ENCODE assay signal across 10 cellular contexts in the genomic region with DNA sequence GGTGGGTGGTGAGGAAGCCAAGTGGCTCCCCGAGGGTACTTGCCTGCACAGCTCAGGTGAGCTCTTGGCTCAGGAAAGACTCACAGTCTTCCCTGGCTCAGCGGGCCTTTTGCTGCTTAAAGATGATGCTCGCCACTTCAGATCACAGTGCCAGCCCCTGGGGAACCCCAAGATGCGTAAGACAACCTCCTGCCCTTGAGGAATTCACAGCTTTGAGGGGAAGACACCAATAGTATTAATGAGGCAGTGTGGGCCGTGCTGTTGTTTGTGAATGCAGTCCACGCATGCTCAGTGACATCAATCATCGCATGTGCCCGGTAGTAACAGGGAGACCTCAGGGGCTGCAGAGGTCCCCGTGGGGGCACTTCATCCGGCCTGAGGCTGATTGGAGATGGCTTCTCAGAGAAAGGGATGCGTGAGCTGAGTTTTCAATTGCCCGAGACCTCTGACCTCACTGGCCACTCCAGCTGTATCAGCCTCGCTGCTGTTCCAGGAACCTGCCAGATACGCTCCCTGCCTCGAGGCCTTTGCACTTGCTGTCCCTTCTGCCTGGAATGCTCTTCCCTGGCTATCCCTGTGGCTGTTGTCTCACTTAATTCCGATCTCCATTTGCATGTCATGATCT. TPM values are rescaled to one million over a fixed set of nuclear protein-coding genes. Genes with fewer than 3 reads are reported as not detected.
A peak's percentile ranks its signal among the peaks of the same experiment; 100 is the strongest.
DNase-seq lines count a peak whose midpoint lies in the region; ATAC-seq and TF ChIP-seq lines count a peak whose summit lies in the region.
"Had no signal": no experiment of that assay in that cellular context is flagged by ENCODE, and none has a peak within 500 bp of the region (broad histone marks: within the 10 kb centered on the region; RNA-seq: fewer than 3 reads in every experiment).

No MANE protein-coding gene starts in this region.

- TF ChIP-seq CTCF in mammary epithelial cell (conservative IDR thresholded peaks at IDR 0.05 in 1 of 2, IDR thresholded peaks at IDR 0.05 in 1 of 2; ENCODE audit: extremely low read depth in 1 of 2, insufficient read depth in 1 of 2, low read depth in 1 of 2, low read length in 2 of 2): no peak
- no peak for TF ChIP-seq CTCF in right lobe of liver (IDR thresholded peaks at IDR 0.05)

- peaks cover 21% of the 10 kb centered on the region for H3K79me2 ChIP-seq in mammary epithelial cell (ENCODE audit: insufficient read depth, low read length)

- dilution Hi-C loops in mammary epithelial cell (cut with HindIII; ENCODE audit: low sequenced_read_pairs): no loop called here

- H3K27ac ChIP-seq in mammary epithelial cell (ENCODE audit: insufficient read depth, low read depth, low read length) (peak overlapping the region; percentile 86), right lobe of liver (peak overlapping the region; percentile 72 to 93 (median 85)), skeletal muscle tissue (ENCODE audit: low read depth, low read length) (peak overlapping the region; percentile 97)

- H3K36me3 ChIP-seq in mammary epithelial cell (ENCODE audit: insufficient read depth, low read length): no peaks in the 10 kb centered on the region
- no peaks in the 10 kb centered on the region for H3K36me3 ChIP-seq in right lobe of liver
- H3K36me3 ChIP-seq in skeletal muscle tissue (ENCODE audit: control insufficient read depth in 3 of 3, insufficient read depth in 3 of 3, low read length in 3 of 3): no peaks in the 10 kb centered on the region

- intact Hi-C loops in mammary epithelial cell (cut with micrococcal nuclease): loop anchor here (1.0 to 2.0 kb wide), 5 partner anchors 16 to 106 kb away; a partner anchor contains a TSS
- intact Hi-C loops in right lobe of liver (cut with DNase I): no loop called here

- no peak overlapping the region for H3K4me3 ChIP-seq in mammary epithelial cell (replicated peaks in 1 of 3; ENCODE audit: insufficient read depth in 1 of 3, low read depth in 2 of 3, low read length in 3 of 3)
- no peak overlapping the region for H3K4me3 ChIP-seq in right lobe of liver
- H3K4me3 ChIP-seq in skeletal muscle tissue (ENCODE audit: low read length in 3 of 3): peak overlapping the region in 1 of 3 donors; percentile 3

- H3K9ac ChIP-seq in mammary epithelial cell (ENCODE audit: insufficient read depth, low read length) (peak overlapping the region; percentile 41), skeletal muscle tissue (ENCODE audit: low read depth in 1 of 3, low read length in 3 of 3) (peak overlapping the region; percentile 44 to 75 (median 74))

- ATAC-seq in right lobe of liver: peak; percentile 46 to 70 (median 66)
- ATAC-seq in GM18873 (IDR thresholded peaks at IDR 0.05; ENCODE audit: low FRiP score, unreplicated experiment): no peak

- peak; percentile 52 for TF ChIP-seq POLR2A in right lobe of liver (IDR thresholded peaks at IDR 0.05)

- peaks cover 58% of the 10 kb centered on the region for H3K4me1 ChIP-seq in mammary epithelial cell (ENCODE audit: insufficient read depth, low read length)
- H3K4me1 ChIP-seq in right lobe of liver: peaks cover 0 to 61% (median 35%) of the 10 kb centered on the region in 4 donors
- peaks cover 80 to 81% (median 81%) of the 10 kb centered on the region in 3 donors for H3K4me1 ChIP-seq in skeletal muscle tissue (ENCODE audit: control insufficient read depth in 3 of 3, insufficient read depth in 3 of 3, low read length in 3 of 3)

- peak; percentile 59 for DNase-seq in ELR (ENCODE audit: low read depth)
- DNase-seq in mammary epithelial cell: peak; percentile 80
- peak; percentile 77 to 88 (median 86) for DNase-seq in right lobe of liver
- DNase-seq in SIG-M5 treated with dmso at 0.1 percent for 504 hours (lab: John Stamatoyannopoulos, UW; ENCODE audit: unreplicated experiment): no peak
- DNase-seq in glomerular visceral epithelial cell (ENCODE audit: extremely low spot score): no peak
- no peak for DNase-seq in cerebellar cortex (ENCODE audit: low spot score)
- DNase-seq: activated CD4-positive, alpha-beta T cell treated with anti-CD3 and anti-CD28 coated beads for 1 hour; Caco-2 had no signal

- H3K27me3 ChIP-seq in mammary epithelial cell (ENCODE audit: insufficient read depth, low read length) (no peaks in the 10 kb centered on the region), right lobe of liver (no peaks in the 10 kb centered on the region), skeletal muscle tissue (ENCODE audit: control insufficient read depth in 3 of 3, insufficient read depth in 3 of 3, low read length in 3 of 3) (no peaks in the 10 kb centered on the region)

- CTCF ChIA-PET in mammary epithelial cell (lab: Charles Lee; ENCODE audit: low non-redundant PET): interaction anchor here (0.7 kb wide), 1 partner anchor 24 kb away, joined by 3 read pairs; no protein-coding TSS in a partner anchor

- H3K4me2 ChIP-seq in mammary epithelial cell (ENCODE audit: insufficient read depth, low read depth, low read length): peak overlapping the region; percentile 53

- WGBS in mammary epithelial cell (ENCODE audit: low coverage, missing lambda C conversion rate): 67% methylated on average over 16 of the region's 16 CpGs
- WGBS in right lobe of liver (ENCODE audit: insufficient coverage, low coverage, low lambda C conversion rate, missing lambda C conversion rate): 21% methylated on average over 6 of the region's 16 CpGs

- H2AFZ ChIP-seq in mammary epithelial cell (ENCODE audit: low read depth, low read length): no peak overlapping the region

- in situ Hi-C loops in mammary epithelial cell (cut with MboI; ENCODE audit: low sequenced_read_pairs in 2 of 2): no loop called here

- no peaks in the 10 kb centered on the region for H4K20me1 ChIP-seq in mammary epithelial cell (ENCODE audit: insufficient read depth, low read length)

- BruUV-seq in mammary epithelial cell (replicated peaks; lab: Mats Ljungman, UMichigan): TSS peak; percentile 64

- H3K9me3 ChIP-seq in mammary epithelial cell (replicated peaks; ENCODE audit: insufficient read depth, low read length) (no peaks in the 10 kb centered on the region), right lobe of liver (no peaks in the 10 kb centered on the region), skeletal muscle tissue (ENCODE audit: control insufficient read depth in 3 of 3, low read length in 3 of 3) (no peaks in the 10 kb centered on the region)
- H3K9me3 ChIP-seq: Caco-2 had no signal

RNA-seq across cellular contexts. Expression of a gene that starts 36.9 kb away (rescaled TPM):
- total RNA-seq in mammary epithelial cell (10 to 100 TPM; 58.8 to 98.6 TPM), right lobe of liver (100 to 1,000 TPM; 103 to 264 (median 154) TPM), skeletal muscle tissue (46.4 TPM)
- 111 TPM for polyA plus RNA-seq in mammary epithelial cell
- polyA minus RNA-seq in mammary epithelial cell: 158 TPM

Comparison
In these comparisons a context has a peak if more than half of its experiments do, and no peak if none do; other contexts are left out.
1. DNase-seq: peak in ELR (single experiment), mammary epithelial cell (single experiment) and right lobe of liver (3 of 3); none in SIG-M5 treated with dmso at 0.1 percent for 504 hours (single experiment), glomerular visceral epithelial cell (single experiment) and cerebellar cortex (single experiment).
2. Peak in every context shown above with its lines, with median percentiles within 50 percentile points of each other: H3K27ac ChIP-seq.